ENCODE assay signal across 9 cellular contexts in the genomic region with DNA sequence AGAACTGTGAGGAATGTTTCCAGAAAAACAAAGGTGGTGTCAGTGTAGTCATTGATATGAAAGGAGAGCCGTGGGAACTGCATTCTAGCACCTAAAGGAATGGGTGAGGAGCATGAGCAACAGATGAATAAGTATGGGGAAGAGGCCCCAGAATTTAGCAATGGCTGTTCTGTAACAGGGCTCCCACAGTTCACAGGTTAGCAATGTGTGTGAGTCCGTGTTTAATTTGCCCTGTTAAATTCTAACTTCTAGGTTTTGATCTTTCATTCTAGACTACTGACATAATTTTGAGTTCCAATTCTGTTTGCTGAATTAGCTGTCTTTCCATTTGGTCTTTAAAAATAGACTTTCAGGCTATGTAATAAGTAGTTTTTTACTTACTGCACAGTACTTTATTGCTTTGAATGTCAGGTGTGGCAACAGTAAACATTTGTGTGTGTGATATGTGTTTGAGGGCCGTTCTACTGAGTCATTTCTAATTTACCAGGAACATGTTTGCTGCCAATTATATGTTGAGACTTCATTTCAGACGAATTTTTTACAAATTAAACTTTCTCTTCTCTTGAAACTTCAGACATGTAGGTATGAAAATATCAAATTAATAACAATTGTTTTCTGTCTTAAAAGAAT. TPM values are rescaled to one million over a fixed set of nuclear protein-coding genes. Genes with fewer than 3 reads are reported as not detected.
DNase-seq lines count a peak whose midpoint lies in the region; ATAC-seq and TF ChIP-seq lines count a peak whose summit lies in the region.
"Had no signal": no experiment of that assay in that cellular context is flagged by ENCODE, and none has a peak within 500 bp of the region (broad histone marks: within the 10 kb centered on the region; RNA-seq: fewer than 3 reads in every experiment).

No MANE protein-coding gene starts in this region.

- TF ChIP-seq CTCF in GM06990 (IDR thresholded peaks at IDR 0.05; ENCODE audit: insufficient read depth, low read length, poor library complexity, severe bottlenecking) = no peak
- TF ChIP-seq CTCF in A673 (conservative IDR thresholded peaks at IDR 0.05; ENCODE audit: low read depth, low read length) = no peak

- peaks cover 12% of the 10 kb centered on the region for H3K79me2 ChIP-seq in mesendoderm (ENCODE audit: control insufficient read depth, insufficient read depth, low read length)

- H3K36me3 Mint-ChIP-seq in activated CD8-positive, alpha-beta T cell treated with anti-CD3 and anti-CD28 coated beads, Interleukin-2, amount 10 ng/mL, durations not matched to agents 7 days and 5 days (ENCODE audit: low read depth) = peaks cover 42% of the 10 kb centered on the region

- BruUV-seq in A673 (replicated peaks; lab: Mats Ljungman, UMichigan) = no TSS peak

- CTCF ChIA-PET in activated CD8-positive, alpha-beta T cell treated with anti-CD3 and anti-CD28 coated beads, Interleukin-2, amount 10 ng/mL, durations not matched to agents 7 days and 5 days (lab: Charles Lee) = interaction anchor here (1.2 to 3.5 kb wide), 4 partner anchors 9 to 248 kb away, joined by 3 to 31 read pairs (median 14); a partner anchor contains a TSS
- CTCF ChIA-PET in A673 (lab: Charles Lee) = no interaction called here

- no peak overlapping the region for H3K18ac ChIP-seq in mesendoderm (ENCODE audit: low read length)

- no peaks in the 10 kb centered on the region for H3K36me3 ChIP-seq in GM06990 (ENCODE audit: control insufficient read depth, insufficient read depth, low read length)
- H3K36me3 ChIP-seq in mesendoderm (ENCODE audit: control insufficient read depth, insufficient read depth, low read length) = no peaks in the 10 kb centered on the region
- H3K36me3 ChIP-seq in A673 (ENCODE audit: insufficient read depth, low read length, poor library complexity, severe bottlenecking) = no peaks in the 10 kb centered on the region

- no peak overlapping the region for H3K4me2 ChIP-seq in mesendoderm (ENCODE audit: low read length)

- intact Hi-C loops in A673 (cut with micrococcal nuclease; ENCODE audit: unreplicated experiment) = no loop called here

- H3K4ac ChIP-seq in mesendoderm (ENCODE audit: low read depth, low read length) = no peak overlapping the region

- no peak overlapping the region for H2AK5ac ChIP-seq in mesendoderm (ENCODE audit: low read length)

- H3K4me3 Mint-ChIP-seq in activated CD8-positive, alpha-beta T cell treated with anti-CD3 and anti-CD28 coated beads, Interleukin-2, amount 10 ng/mL, durations not matched to agents 7 days and 5 days = peak overlapping the region; percentile 28

- peak overlapping the region; percentile 21 for H3K27ac Mint-ChIP-seq in activated CD8-positive, alpha-beta T cell treated with anti-CD3 and anti-CD28 coated beads, Interleukin-2, amount 10 ng/mL, durations not matched to agents 7 days and 5 days

- peaks cover 75% of the 10 kb centered on the region for H3K4me1 Mint-ChIP-seq in activated CD8-positive, alpha-beta T cell treated with anti-CD3 and anti-CD28 coated beads, Interleukin-2, amount 10 ng/mL, durations not matched to agents 7 days and 5 days (ENCODE audit: low read depth)

- no peak overlapping the region for H2BK5ac ChIP-seq in mesendoderm (ENCODE audit: low read length)

- H3K9me3 Mint-ChIP-seq in activated CD8-positive, alpha-beta T cell treated with anti-CD3 and anti-CD28 coated beads, Interleukin-2, amount 10 ng/mL, durations not matched to agents 7 days and 5 days (ENCODE audit: insufficient read depth) = no peaks in the 10 kb centered on the region

- H4K8ac ChIP-seq in mesendoderm (ENCODE audit: low read depth, low read length) = no peak overlapping the region

- H3K27me3 Mint-ChIP-seq in activated CD8-positive, alpha-beta T cell treated with anti-CD3 and anti-CD28 coated beads, Interleukin-2, amount 10 ng/mL, durations not matched to agents 7 days and 5 days (ENCODE audit: low read depth) = no peaks in the 10 kb centered on the region

- no peak overlapping the region for H2BK15ac ChIP-seq in mesendoderm (replicated peaks; ENCODE audit: low read depth)

- no peak overlapping the region for H2BK120ac ChIP-seq in mesendoderm (ENCODE audit: low read depth, low read length)

- peaks cover 7% of the 10 kb centered on the region for H3K79me1 ChIP-seq in mesendoderm (ENCODE audit: low read length)

- H3K27ac ChIP-seq in mesendoderm (ENCODE audit: low read depth, low read length) (no peak overlapping the region), A673 (ENCODE audit: low read depth, low read length, poor library complexity, severe bottlenecking) (no peak overlapping the region)

- H3K27me3 ChIP-seq in GM06990 (replicated peaks; ENCODE audit: control insufficient read depth, insufficient read depth, low read length) (no peaks in the 10 kb centered on the region), mesendoderm (ENCODE audit: insufficient read depth, low read length, poor library complexity) (no peaks in the 10 kb centered on the region), A673 (replicated peaks; ENCODE audit: insufficient read depth, low read depth, low read length, poor library complexity) (no peaks in the 10 kb centered on the region)

- H3K4me3 ChIP-seq in GM06990 (replicated peaks; ENCODE audit: low read depth, low read length) (peak overlapping the region; percentile 30), mesendoderm (ENCODE audit: low read length) (no peak overlapping the region), A673 (ENCODE audit: low read depth, low read length, poor library complexity, severe bottlenecking) (no peak overlapping the region)

- no CpG with 5 or more reads among the region's 4 CpGs for WGBS in mesendoderm (ENCODE audit: extremely low coverage, insufficient coverage, low lambda C conversion rate)

- no peak overlapping the region for H3K9ac ChIP-seq in mesendoderm (ENCODE audit: low read length)

- no peak overlapping the region for H3K23ac ChIP-seq in mesendoderm (ENCODE audit: low read length)

- H3K4me1 ChIP-seq in mesendoderm (ENCODE audit: control insufficient read depth, low read depth, low read length) = no peaks in the 10 kb centered on the region
- H3K4me1 ChIP-seq in A673 (ENCODE audit: insufficient read depth, low read length, poor library complexity, severe bottlenecking) = peaks cover 23% of the 10 kb centered on the region

- no peaks in the 10 kb centered on the region for H3K9me3 ChIP-seq in A673 (ENCODE audit: low read depth, low read length, poor library complexity, severe bottlenecking)

- H3K56ac ChIP-seq in mesendoderm (ENCODE audit: low read length) = no peak overlapping the region

- DNase-seq in GM06990 (ENCODE audit: extremely low read depth, insufficient read length) = peak; percentile 44
- no peak for DNase-seq in activated CD8-positive, alpha-beta T cell treated with anti-CD3 and anti-CD28 coated beads, Interleukin-2, amount 10 ng/mL, durations not matched to agents 7 days and 5 days
- DNase-seq in mesendoderm = peak; percentile 25
- no peak for DNase-seq in NCI-H2107 treated with DMSO at 0.1 percent for 48 hours (lab: John Stamatoyannopoulos, UW; ENCODE audit: unreplicated experiment)
- no peak for DNase-seq in activated CD4-positive, CD25-positive, alpha-beta regulatory T cell treated with anti-CD3 and anti-CD28 coated beads, Interleukin-2, amount 50 U/mL, for 72 hours
- no peak for DNase-seq in superior temporal gyrus (ENCODE audit: extremely low spot score)
- no peak for DNase-seq in A673 (ENCODE audit: low spot score)
- DNase-seq: activated CD4-positive, alpha-beta T cell treated with anti-CD3 and anti-CD28 coated beads for 1 hour had no signal

- no peak overlapping the region for H4K5ac ChIP-seq in mesendoderm (ENCODE audit: low read length)

- ATAC-seq in HG02884 (IDR thresholded peaks at IDR 0.05; ENCODE audit: unreplicated experiment) = peak; percentile 27
- peak; percentile 18 for ATAC-seq in activated CD8-positive, alpha-beta T cell treated with anti-CD3 and anti-CD28 coated beads, Interleukin-2, amount 10 ng/mL, durations not matched to agents 7 days and 5 days

- POLR2A ChIA-PET in activated CD8-positive, alpha-beta T cell treated with anti-CD3 and anti-CD28 coated beads, Interleukin-2, amount 10 ng/mL, durations not matched to agents 7 days and 5 days (lab: Charles Lee) = interaction anchor here (0.8 to 1.8 kb wide), 3 partner anchors 9 to 57 kb away, joined by 3 to 15 read pairs (median 5); a partner anchor contains a TSS
- POLR2A ChIA-PET in A673 (lab: Charles Lee; ENCODE audit: low non-redundant PET) = interaction anchor here (0.6 kb wide), 1 partner anchor 9 kb away, joined by 3 read pairs; a partner anchor contains a TSS

RNA-seq across cellular contexts. Expression of a gene that starts 8.8 kb away (rescaled TPM):
- total RNA-seq in activated CD8-positive, alpha-beta T cell treated with anti-CD3 and anti-CD28 coated beads, Interleukin-2, amount 10 ng/mL, durations not matched to agents 7 days and 5 days = 10 to 100 TPM; 67.9 to 69.0 TPM
- polyA plus RNA-seq in mesendoderm (2013, experiment 1 of 2) = 10.7 TPM
- 10.8 TPM for polyA plus RNA-seq in mesendoderm (2013, experiment 2 of 2)
- total RNA-seq in A673 (2021) = 17.1 and 27.3 TPM in 2 replicates

Comparison
In these comparisons a context has a peak if more than half of its experiments do, and no peak if none do; other contexts are left out.
1. DNase-seq: peak in GM06990 (single experiment) and mesendoderm (single experiment); none in activated CD8-positive, alpha-beta T cell treated with anti-CD3 and anti-CD28 coated beads, Interleukin-2, amount 10 ng/mL, durations not matched to agents 7 days and 5 days (single experiment), NCI-H2107 treated with DMSO at 0.1 percent for 48 hours (single experiment), activated CD4-positive, CD25-positive, alpha-beta regulatory T cell treated with anti-CD3 and anti-CD28 coated beads, Interleukin-2, amount 50 U/mL, for 72 hours (single experiment), superior temporal gyrus (single experiment) and A673 (single experiment).